ENCODE assay signal across 8 cellular contexts in the genomic region with DNA sequence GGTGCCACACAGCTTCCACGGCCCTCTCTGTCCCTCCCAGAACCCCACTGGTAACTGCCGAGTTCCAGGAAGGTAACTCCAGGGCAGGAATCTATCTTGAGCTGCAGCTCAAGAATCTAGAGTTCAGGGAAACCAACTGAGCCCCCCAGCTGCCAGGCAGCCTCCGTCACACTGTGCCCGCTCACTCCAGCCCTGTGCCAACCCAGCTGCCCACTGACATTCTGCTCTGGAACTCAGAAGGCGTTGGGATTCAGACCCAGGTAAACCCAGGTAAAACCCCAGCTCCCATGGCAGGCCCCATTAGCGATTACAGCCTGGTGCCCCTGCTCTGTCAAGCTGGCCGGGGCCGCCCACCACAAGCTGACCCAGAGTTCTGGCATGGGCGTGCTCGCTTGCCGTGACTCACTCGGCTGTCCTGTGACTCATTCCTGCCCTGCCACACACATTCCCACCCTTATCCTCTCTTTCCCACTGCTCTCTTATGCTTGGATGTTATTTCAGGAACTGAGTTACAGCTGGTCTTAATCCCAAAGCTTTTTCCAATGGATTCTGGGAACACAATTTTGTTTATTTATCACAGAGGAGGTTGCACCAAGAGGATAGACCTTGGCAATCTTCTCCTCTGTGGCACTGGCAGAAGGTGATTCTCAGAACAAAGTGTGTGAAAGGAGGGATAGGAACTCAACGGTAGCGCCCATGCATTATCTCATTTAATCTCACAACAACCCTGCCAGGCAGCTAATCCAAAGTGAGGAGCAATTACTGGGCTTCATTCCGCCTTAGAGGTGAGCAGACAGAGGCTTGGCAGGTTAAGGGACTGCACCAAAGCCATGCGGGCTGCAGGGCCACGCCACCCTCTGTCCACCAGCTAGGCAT. TPM values are rescaled to one million over a fixed set of nuclear protein-coding genes. Genes with fewer than 3 reads are reported as not detected.
DNase-seq lines count a peak whose midpoint lies in the region; ATAC-seq and TF ChIP-seq lines count a peak whose summit lies in the region.

No MANE protein-coding gene starts in this region.

- H3K9me3 ChIP-seq in CD8-positive, alpha-beta memory T cell (ENCODE audit: low read length) = no peaks in the 10 kb centered on the region
- H3K9me3 ChIP-seq in T-helper 17 cell (ENCODE audit: control insufficient read depth, low read length, poor library complexity, severe bottlenecking) (no peaks in the 10 kb centered on the region), gastroesophageal sphincter (no peaks in the 10 kb centered on the region)

- no peak for TF ChIP-seq POLR2A in gastroesophageal sphincter (IDR thresholded peaks at IDR 0.05)
- TF ChIP-seq POLR2A in GM18505 (IDR thresholded peaks at IDR 0.05; ENCODE audit: borderline replicate concordance, extremely low read depth, insufficient read depth, insufficient read length) = no peak

- POLR2A ChIA-PET in CD8-positive, alpha-beta memory T cell (lab: Charles Lee) = no interaction called here

- H3K9me3 Mint-ChIP-seq in CD8-positive, alpha-beta memory T cell = no peaks in the 10 kb centered on the region

- peaks cover 0 to 13% (median 1%) of the 10 kb centered on the region in 3 donors for H3K36me3 Mint-ChIP-seq in CD8-positive, alpha-beta memory T cell
- no peaks in the 10 kb centered on the region for H3K36me3 Mint-ChIP-seq in T-helper 17 cell (ENCODE audit: low read depth)

- H3K4me1 ChIP-seq in CD8-positive, alpha-beta memory T cell (ENCODE audit: insufficient read depth, low read length) = peaks cover 20% of the 10 kb centered on the region
- H3K4me1 ChIP-seq in gastroesophageal sphincter = peaks cover 0 to 92% (median 58%) of the 10 kb centered on the region in 3 donors

- H3K27ac Mint-ChIP-seq in CD8-positive, alpha-beta memory T cell = peak overlapping the region in 7 of 8 donors; percentile 7 to 91 (median 83)
- H3K27ac Mint-ChIP-seq in T-helper 17 cell = peak overlapping the region; percentile 92

- 10 to 30% methylated on average over 5 to 7 of the region's 17 CpGs for WGBS in gastroesophageal sphincter (ENCODE audit: low coverage in 1 of 2), 2 donors

- no peak for DNase-seq in CD8-positive, alpha-beta memory T cell
- DNase-seq in T-helper 17 cell (no peak), pulmonary artery endothelial cell (ENCODE audit: low read depth, low spot score) (peak; percentile 89)
- DNase-seq in stimulated activated CD4-positive, alpha-beta T cell treated with anti-CD3 and anti-CD28 coated beads, Interleukin-2, amount 100 ng/mL, for 24 hours = no peak
- no peak for DNase-seq in stimulated activated naive CD8-positive, alpha-beta T cell treated with anti-CD3 and anti-CD28 coated beads, Interleukin-15, Interleukin-2, amounts not matched to agents 100 U/mL and 50 U/mL, for 24 hours

- no peak for TF ChIP-seq EP300 in gastroesophageal sphincter (IDR thresholded peaks at IDR 0.05)

- H3K27ac ChIP-seq in CD8-positive, alpha-beta memory T cell (ENCODE audit: low read depth, low read length) = no peak overlapping the region
- H3K27ac ChIP-seq in gastroesophageal sphincter = peak overlapping the region in 3 of 4 donors; percentile 69 to 79 (median 74)

- peak overlapping the region in 1 of 7 donors; percentile 24 for H3K4me3 Mint-ChIP-seq in CD8-positive, alpha-beta memory T cell
- H3K4me3 Mint-ChIP-seq in T-helper 17 cell = no peak overlapping the region

- H3K4me1 Mint-ChIP-seq in CD8-positive, alpha-beta memory T cell = peaks cover 52 to 86% (median 61%) of the 10 kb centered on the region in 3 donors
- peaks cover 61% of the 10 kb centered on the region for H3K4me1 Mint-ChIP-seq in T-helper 17 cell

- no peaks in the 10 kb centered on the region for H3K36me3 ChIP-seq in CD8-positive, alpha-beta memory T cell (ENCODE audit: insufficient read depth, low read length)
- no peaks in the 10 kb centered on the region for H3K36me3 ChIP-seq in gastroesophageal sphincter

- CTCF ChIA-PET in CD8-positive, alpha-beta memory T cell (lab: Charles Lee) = interaction anchor here (1.1 to 1.4 kb wide), 2 partner anchors 33 to 41 kb away, joined by 3 to 4 read pairs; partner anchors contain the start of gene SYNE3

- ATAC-seq in T-helper 17 cell (no peak), gastroesophageal sphincter (peak; percentile 89), GM18505 (IDR thresholded peaks at IDR 0.05; ENCODE audit: unreplicated experiment) (no peak), HG03025 (IDR thresholded peaks at IDR 0.05; ENCODE audit: low FRiP score, unreplicated experiment) (no peak)
- no peak for ATAC-seq in stimulated activated naive CD8-positive, alpha-beta T cell treated with anti-CD3 and anti-CD28 coated beads, Interleukin-15, Interleukin-2, amounts not matched to agents 100 U/mL and 50 U/mL, for 24 hours

- no peak overlapping the region for H3K4me3 ChIP-seq in CD8-positive, alpha-beta memory T cell (ENCODE audit: low read length)
- no peak overlapping the region for H3K4me3 ChIP-seq in gastroesophageal sphincter

- H3K27me3 Mint-ChIP-seq in CD8-positive, alpha-beta memory T cell = no peaks in the 10 kb centered on the region
- H3K27me3 Mint-ChIP-seq in T-helper 17 cell = no peaks in the 10 kb centered on the region

- H3K27me3 ChIP-seq in CD8-positive, alpha-beta memory T cell (ENCODE audit: insufficient read depth, low read length, poor library complexity, severe bottlenecking) = no peaks in the 10 kb centered on the region
- peaks cover 4% of the 10 kb centered on the region for H3K27me3 ChIP-seq in gastroesophageal sphincter

- no peak for TF ChIP-seq CTCF in gastroesophageal sphincter (IDR thresholded peaks at IDR 0.05)

RNA-seq across cellular contexts. Expression of gene SYNE3, which starts 33.2 kb away (rescaled TPM):
- 10 to 100 TPM; 37.6 to 39.7 TPM for total RNA-seq in CD8-positive, alpha-beta memory T cell
- polyA plus RNA-seq in CD8-positive, alpha-beta memory T cell = 4.3 TPM
- total RNA-seq in T-helper 17 cell = 10 to 100 TPM; 59.6 to 64.8 TPM
- total RNA-seq in gastroesophageal sphincter = 10 to 100 TPM; 16.5 to 28.0 (median 20.3) TPM
- 11.5 and 15.5 TPM in 2 replicates for total RNA-seq in pulmonary artery endothelial cell

RNA-seq across cellular contexts. Expression of gene GLRX5, which starts 51.6 kb away (rescaled TPM):
- total RNA-seq in CD8-positive, alpha-beta memory T cell = 10 to 100 TPM; 52.9 to 54.6 TPM
- polyA plus RNA-seq in CD8-positive, alpha-beta memory T cell = 72.9 TPM
- total RNA-seq in T-helper 17 cell = 10 to 100 TPM; 14.8 to 17.7 TPM
- total RNA-seq in gastroesophageal sphincter = 10 to 100 TPM; 30.5 to 50.5 (median 33.3) TPM
- total RNA-seq in pulmonary artery endothelial cell = 63.7 and 65.7 TPM in 2 replicates
